In genomic region chr7:4277936-4278335, GRCh38 we compare ENCODE assay signal across 24 cellular contexts.
"Had no signal": no experiment of that assay in that cellular context is flagged by ENCODE, and none has a peak within 500 bp of the region (broad histone marks: within the 10 kb centered on the region; RNA-seq: fewer than 3 reads in every experiment).

No MANE protein-coding gene starts in this region.

- H3K4me3 ChIP-seq: dorsolateral prefrontal cortex, lower lobe of right lung, pancreas, right lobe of liver, smooth muscle cell, stomach, thyroid gland, uterus had no signal

- H3K4me1 Mint-ChIP-seq: immature natural killer cell; naive thymus-derived CD8-positive, alpha-beta T cell; nephron progenitor cell had no signal

- ATAC-seq: left ventricle myocardium superior; lower lobe of right lung; naive thymus-derived CD8-positive, alpha-beta T cell; pancreas had no signal

- H3K4me3 Mint-ChIP-seq: immature natural killer cell; naive thymus-derived CD8-positive, alpha-beta T cell; nephron progenitor cell had no signal

- H3K36me3 Mint-ChIP-seq: immature natural killer cell had no signal

- H3K4me1 ChIP-seq: lower lobe of right lung, pancreas, right lobe of liver, stomach, thyroid gland, uterus had no signal

- H3K36me3 ChIP-seq: lower lobe of right lung, pancreas, right lobe of liver, stomach, thyroid gland, uterus had no signal

- FAIRE-seq: colon, frontal cortex, pancreas had no signal

- H3K27ac ChIP-seq: dorsolateral prefrontal cortex, lower lobe of right lung, pancreas, right lobe of liver, stomach, thyroid gland, uterus had no signal

- H3K4me2 ChIP-seq: smooth muscle cell had no signal

- H3K27me3 ChIP-seq: pancreas, right lobe of liver, stomach, thyroid gland, uterus had no signal

- H3K27ac Mint-ChIP-seq: immature natural killer cell; naive thymus-derived CD8-positive, alpha-beta T cell; nephron progenitor cell had no signal

- H3K9me3 ChIP-seq: lower lobe of right lung, pancreas, right lobe of liver, thyroid gland, uterus had no signal

- DNase-seq: dorsolateral prefrontal cortex; effector CD4-positive, alpha-beta T cell; hypothalamus; immature natural killer cell; islet precursor cell; left ventricle myocardium superior; lower lobe of right lung; naive thymus-derived CD8-positive, alpha-beta T cell; nephron progenitor cell; occipital lobe; pancreas; retina; right lobe of liver; stimulated activated CD4-positive, alpha-beta T cell treated with anti-CD3 and anti-CD28 coated beads, Interleukin-12 subunit alpha, Interleukin-12 subunit beta, amount 100 ng/mL, for 4 hours; stimulated activated CD4-positive, alpha-beta T cell treated with anti-CD3 and anti-CD28 coated beads, Interleukin-1b, Interleukin-23, amount 100 ng/mL, for 48 hours; stimulated activated CD4-positive, alpha-beta T cell treated with anti-CD3 and anti-CD28 coated beads, Interleukin-4, amount 100 ng/mL, for 1 hour; stimulated activated CD8-positive, alpha-beta memory T cell treated with anti-CD3 and anti-CD28 coated beads, Interleukin-4, amount 100 ng/mL, for 48 hours; stimulated activated naive CD4-positive, alpha-beta T cell; stomach; thyroid gland; uterus had no signal
